Comparison of ENCODE assay signal across 14 cellular contexts in genomic region chr7:69967152-69967591, GRCh38.
A peak's percentile ranks its signal among the peaks of the same experiment; 100 is the strongest.
DNase-seq lines count a peak whose midpoint lies in the region; ATAC-seq, FAIRE-seq and TF ChIP-seq lines count a peak whose summit lies in the region.
"Had no signal": no experiment of that assay in that cellular context is flagged by ENCODE, and none has a peak within 500 bp of the region (broad histone marks: within the 10 kb centered on the region; RNA-seq: fewer than 3 reads in every experiment).

No MANE protein-coding gene starts in this region.

- H3K9me3 Mint-ChIP-seq in glutamatergic neuron (ENCODE audit: unreplicated experiment) (peaks cover 4% of the 10 kb centered on the region), nephron (no peaks in the 10 kb centered on the region)
- H3K9me3 Mint-ChIP-seq: naive B cell; stimulated activated naive CD8-positive, alpha-beta T cell treated with anti-CD3 and anti-CD28 coated beads, Interleukin-15, amount 100 ng/mL, for 72 hours had no signal

- no TSS peak for BruUV-seq in OCI-LY7 (replicated peaks; lab: Mats Ljungman, UMichigan)

- TF ChIP-seq CTCF in OCI-LY7 (conservative IDR thresholded peaks at IDR 0.05; ENCODE audit: low read length) (no peak), glutamatergic neuron (IDR thresholded peaks at IDR 0.05; ENCODE audit: partially characterized antibody, unreplicated experiment) (no peak), nephron (IDR thresholded peaks at IDR 0.05; ENCODE audit: unreplicated experiment in 3 of 3) (no peak), upper lobe of right lung (IDR thresholded peaks at IDR 0.05) (no peak)

- in situ Hi-C loops in ACHN (cut with HindIII; ENCODE audit: low pct_ligation_motif_present, low pct_unique_long_range_greater_than_20kb, low sequenced_read_pairs): no loop called here

- no peaks in the 10 kb centered on the region for H3K27me3 ChIP-seq in upper lobe of right lung

- no peaks in the 10 kb centered on the region for H3K9me3 ChIP-seq in OCI-LY7 (ENCODE audit: low read length)
- no peaks in the 10 kb centered on the region for H3K9me3 ChIP-seq in upper lobe of right lung

- CTCF ChIA-PET in OCI-LY7 (lab: Charles Lee; ENCODE audit: unreplicated experiment): no interaction called here

- peaks cover 18% of the 10 kb centered on the region; the same call in 1 of the 2 replicates for H3K79me2 ChIP-seq in OCI-LY7 (ENCODE audit: insufficient read depth, low read depth, low read length)

- POLR2A ChIA-PET in OCI-LY7 (lab: Charles Lee): interaction anchor here (0.6 to 2.5 kb wide), 7 partner anchors 12 to 1593 kb away, joined by 3 to 14 read pairs (median 3); no protein-coding TSS in a partner anchor

- H3K27ac ChIP-seq in OCI-LY7 (ENCODE audit: low read depth, low read length, poor library complexity, severe bottlenecking): no peak overlapping the region
- H3K27ac ChIP-seq in upper lobe of right lung: no peak overlapping the region

- peak; percentile 78 for ATAC-seq in upper lobe of right lung
- ATAC-seq: stimulated activated naive CD8-positive, alpha-beta T cell treated with anti-CD3 and anti-CD28 coated beads, Interleukin-15, amount 100 ng/mL, for 72 hours had no signal

- intact Hi-C loops in OCI-LY7 (cut with micrococcal nuclease; ENCODE audit: unreplicated experiment) (no loop called here), upper lobe of right lung (cut with DNase I) (no loop called here)

- no peaks in the 10 kb centered on the region for H4K20me1 ChIP-seq in OCI-LY7 (ENCODE audit: insufficient read depth, low read length)

- H3K4me3 Mint-ChIP-seq in glutamatergic neuron (ENCODE audit: unreplicated experiment) (peak overlapping the region; percentile 22), nephron (peak overlapping the region; percentile 57 to 69 (median 69))
- H3K4me3 Mint-ChIP-seq: stimulated activated naive CD8-positive, alpha-beta T cell treated with anti-CD3 and anti-CD28 coated beads, Interleukin-15, amount 100 ng/mL, for 72 hours had no signal

- no peaks in the 10 kb centered on the region for H3K9me2 ChIP-seq in OCI-LY7 (ENCODE audit: insufficient read depth, low read length)

- no peak overlapping the region for H2AFZ ChIP-seq in OCI-LY7 (ENCODE audit: low read length)

- no peak overlapping the region for H3K27ac Mint-ChIP-seq in glutamatergic neuron (ENCODE audit: unreplicated experiment)
- H3K27ac Mint-ChIP-seq in nephron: peak overlapping the region; percentile 39 to 86 (median 53)
- H3K27ac Mint-ChIP-seq: stimulated activated naive CD8-positive, alpha-beta T cell treated with anti-CD3 and anti-CD28 coated beads, Interleukin-15, amount 100 ng/mL, for 72 hours had no signal

- H3K4me1 ChIP-seq in OCI-LY7 (ENCODE audit: insufficient read depth, low read length, poor library complexity, severe bottlenecking) (peaks cover 45% of the 10 kb centered on the region), upper lobe of right lung (peaks cover 25% of the 10 kb centered on the region)

- H3K27me3 Mint-ChIP-seq in glutamatergic neuron (ENCODE audit: unreplicated experiment): no peaks in the 10 kb centered on the region
- peaks cover 4% of the 10 kb centered on the region for H3K27me3 Mint-ChIP-seq in nephron (ENCODE audit: low read depth)
- H3K27me3 Mint-ChIP-seq: naive B cell had no signal

- no peaks in the 10 kb centered on the region for H3K36me3 Mint-ChIP-seq in glutamatergic neuron (ENCODE audit: unreplicated experiment)
- no peaks in the 10 kb centered on the region for H3K36me3 Mint-ChIP-seq in nephron (ENCODE audit: low read depth)
- H3K36me3 Mint-ChIP-seq: naive B cell had no signal

- H3K4me1 Mint-ChIP-seq in glutamatergic neuron (ENCODE audit: low read depth, unreplicated experiment) (peaks cover 47% of the 10 kb centered on the region), nephron (peaks cover 53% of the 10 kb centered on the region)

- peak overlapping the region; percentile 14; the same call in 1 of the 2 replicates for H3K4me2 ChIP-seq in OCI-LY7 (ENCODE audit: low read length)

- no peaks in the 10 kb centered on the region for H3K36me3 ChIP-seq in OCI-LY7 (ENCODE audit: insufficient read depth, low read length)
- H3K36me3 ChIP-seq in upper lobe of right lung: no peaks in the 10 kb centered on the region

- H3K4me3 ChIP-seq in OCI-LY7 (ENCODE audit: low read depth, low read length, poor library complexity, severe bottlenecking) (no peak overlapping the region), upper lobe of right lung (peak overlapping the region; percentile 3)

- DNase-seq in OCI-LY7 (ENCODE audit: low spot score) (no peak), glutamatergic neuron (no peak), upper lobe of right lung (no peak), ACHN (no peak), HTR-8/SVneo (ENCODE audit: insufficient read length, low spot score) (no peak), RCC 7860 (ENCODE audit: low spot score) (no peak)
- DNase-seq in activated naive CD4-positive, alpha-beta T cell treated with anti-CD3 and anti-CD28 coated beads, Interleukin-2, amount 50 U/mL, for 16 hours: no peak
- DNase-seq: activated CD8-positive, alpha-beta memory T cell treated with anti-CD3 and anti-CD28 coated beads, Interleukin-2, amount 50 U/mL, for 4 hours; naive B cell; stimulated activated CD4-positive, alpha-beta T cell treated with anti-CD3 and anti-CD28 coated beads, Interleukin-4, amount 100 ng/mL, for 24 hours; stimulated activated naive CD8-positive, alpha-beta T cell treated with anti-CD3 and anti-CD28 coated beads, Interleukin-15, amount 100 ng/mL, for 72 hours had no signal

- FAIRE-seq in HTR-8/SVneo (lab: Jason Lieb, UNC) (no peak), RCC 7860 (lab: Jason Lieb, UNC) (no peak)
- FAIRE-seq: D721Med, TTC549 had no signal
